In genomic region chr10:79156334-79157274, GRCh38 we compare ENCODE assay signal across 1 cellular context.
TF ChIP-seq lines count a peak whose summit lies in the region.

No MANE protein-coding gene starts in this region.

TF ChIP-seq in A549, 52 proteins besides CTCF, POLR2A, EP300 and RAD21 (continued from another document):
- TF ChIP-seq JUNB (IDR thresholded peaks at IDR 0.05) (no peak), CBX8 (IDR thresholded peaks at IDR 0.05) (no peak), MAX (IDR thresholded peaks at IDR 0.05) (no peak), PBX3 (IDR thresholded peaks at IDR 0.05) (no peak), NR3C1 (IDR thresholded peaks at IDR 0.05) (no peak), RARB (CRISPR knock-in tag; IDR thresholded peaks at IDR 0.05) (no peak), TP53 (CRISPR knock-in tag; IDR thresholded peaks at IDR 0.05) (no peak), EHF (CRISPR knock-in tag; IDR thresholded peaks at IDR 0.05) (no peak), HES2 (IDR thresholded peaks at IDR 0.05) (no peak)
